Comparison of ENCODE assay signal across 7 cellular contexts in genomic region chr17:78384479-78385175, GRCh38. TPM values are rescaled to one million over a fixed set of nuclear protein-coding genes. Genes with fewer than 3 reads are reported as not detected.
A peak's percentile ranks its signal among the peaks of the same experiment; 100 is the strongest.
DNase-seq lines count a peak whose midpoint lies in the region; ATAC-seq and TF ChIP-seq lines count a peak whose summit lies in the region.

No MANE protein-coding gene starts in this region.

- ATAC-seq in GM21723 (IDR thresholded peaks at IDR 0.05; ENCODE audit: unreplicated experiment) (peak; percentile 22), GM19328 (IDR thresholded peaks at IDR 0.05; ENCODE audit: unreplicated experiment) (no peak), GM21786 (IDR thresholded peaks at IDR 0.05; ENCODE audit: unreplicated experiment) (no peak)
- no peak for ATAC-seq in stimulated activated memory B cell treated with anti-CD40 and anti-IgM and Interleukin-4, amounts not matched to agents 10 μg/mL and 1 μg/mL and 100 μg/mL, for 72 hours

- peaks cover 13% of the 10 kb centered on the region for H3K36me3 Mint-ChIP-seq in stimulated activated memory B cell treated with anti-CD40 and anti-IgM and Interleukin-4, amounts not matched to agents 10 μg/mL and 1 μg/mL and 100 μg/mL, for 72 hours

- peak overlapping the region; percentile 65 for H3K4me3 Mint-ChIP-seq in stimulated activated memory B cell treated with anti-CD40 and anti-IgM and Interleukin-4, amounts not matched to agents 10 μg/mL and 1 μg/mL and 100 μg/mL, for 72 hours

- TF ChIP-seq CTCF in Peyer's patch (IDR thresholded peaks at IDR 0.05): no peak

- TF ChIP-seq POLR2A in Peyer's patch (IDR thresholded peaks at IDR 0.05): no peak

- peaks cover 92% of the 10 kb centered on the region for H3K4me1 Mint-ChIP-seq in stimulated activated memory B cell treated with anti-CD40 and anti-IgM and Interleukin-4, amounts not matched to agents 10 μg/mL and 1 μg/mL and 100 μg/mL, for 72 hours

- no peaks in the 10 kb centered on the region for H3K27me3 ChIP-seq in Peyer's patch

- no peaks in the 10 kb centered on the region for H3K27me3 Mint-ChIP-seq in stimulated activated memory B cell treated with anti-CD40 and anti-IgM and Interleukin-4, amounts not matched to agents 10 μg/mL and 1 μg/mL and 100 μg/mL, for 72 hours

- H3K4me3 ChIP-seq in Peyer's patch: no peak overlapping the region

- H3K27ac ChIP-seq in Peyer's patch (peak overlapping the region; percentile 47 to 84 (median 56)), epithelial cell of prostate (peak overlapping the region; percentile 74)

- H3K27ac Mint-ChIP-seq in stimulated activated memory B cell treated with anti-CD40 and anti-IgM and Interleukin-4, amounts not matched to agents 10 μg/mL and 1 μg/mL and 100 μg/mL, for 72 hours: peak overlapping the region; percentile 95

- H3K36me3 ChIP-seq in Peyer's patch: no peaks in the 10 kb centered on the region

- DNase-seq in Peyer's patch (no peak), epithelial cell of prostate (ENCODE audit: low read depth, low spot score) (no peak), Ammon's horn (ENCODE audit: low spot score) (no peak)

- peaks cover 11 to 80% (median 46%) of the 10 kb centered on the region in 4 donors for H3K4me1 ChIP-seq in Peyer's patch

- H3K9me3 ChIP-seq in Peyer's patch: no peaks in the 10 kb centered on the region

- peaks cover 3% of the 10 kb centered on the region for H3K9me3 Mint-ChIP-seq in stimulated activated memory B cell treated with anti-CD40 and anti-IgM and Interleukin-4, amounts not matched to agents 10 μg/mL and 1 μg/mL and 100 μg/mL, for 72 hours

RNA-seq across cellular contexts. Expression of gene PGS1, which starts 6.2 kb away (rescaled TPM):
- total RNA-seq in Peyer's patch: 100 to 1,000 TPM in 3 of 4 donors, 10 to 100 TPM in 1; 32.4 to 149 (median 116) TPM

RNA-seq across cellular contexts. Expression of gene SOCS3, which starts 24.8 kb away (rescaled TPM):
- 100 to 1,000 TPM in 1 of 4 donors, 10 to 100 TPM in 2, 1 to 10 TPM in 1; 3.2 to 125 (median 20.8) TPM for total RNA-seq in Peyer's patch
